1 cellular context compared by ENCODE assay signal in the genomic region with DNA sequence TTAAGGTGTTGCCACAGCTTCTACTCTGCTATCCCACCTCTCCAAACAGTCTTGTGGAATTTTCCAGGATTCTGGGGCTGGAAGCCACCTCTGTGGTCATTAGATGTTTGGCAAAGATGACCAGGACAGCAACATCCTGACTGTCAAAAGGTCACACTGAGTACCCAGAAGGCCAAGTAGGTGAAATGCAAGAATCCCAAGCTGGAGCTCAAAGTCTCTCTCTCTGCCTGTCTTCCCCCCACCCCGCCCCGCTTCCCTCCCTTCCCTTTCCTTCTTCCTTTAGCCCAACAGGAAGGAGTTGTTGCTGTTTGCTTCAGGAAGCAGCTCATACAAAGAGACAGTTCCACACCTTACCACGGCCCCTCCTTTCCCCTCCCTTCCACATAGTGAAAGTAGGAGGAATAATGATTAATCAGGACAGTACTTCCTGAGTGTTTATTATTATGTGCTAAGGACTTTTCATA.
TF ChIP-seq lines count a peak whose summit lies in the region.

No MANE protein-coding gene starts in this region.

TF ChIP-seq in HepG2, 621 proteins besides CTCF, POLR2A, EP300 and RAD21 (continued from another document and continues in another):
- TF ChIP-seq, protein P1, sequence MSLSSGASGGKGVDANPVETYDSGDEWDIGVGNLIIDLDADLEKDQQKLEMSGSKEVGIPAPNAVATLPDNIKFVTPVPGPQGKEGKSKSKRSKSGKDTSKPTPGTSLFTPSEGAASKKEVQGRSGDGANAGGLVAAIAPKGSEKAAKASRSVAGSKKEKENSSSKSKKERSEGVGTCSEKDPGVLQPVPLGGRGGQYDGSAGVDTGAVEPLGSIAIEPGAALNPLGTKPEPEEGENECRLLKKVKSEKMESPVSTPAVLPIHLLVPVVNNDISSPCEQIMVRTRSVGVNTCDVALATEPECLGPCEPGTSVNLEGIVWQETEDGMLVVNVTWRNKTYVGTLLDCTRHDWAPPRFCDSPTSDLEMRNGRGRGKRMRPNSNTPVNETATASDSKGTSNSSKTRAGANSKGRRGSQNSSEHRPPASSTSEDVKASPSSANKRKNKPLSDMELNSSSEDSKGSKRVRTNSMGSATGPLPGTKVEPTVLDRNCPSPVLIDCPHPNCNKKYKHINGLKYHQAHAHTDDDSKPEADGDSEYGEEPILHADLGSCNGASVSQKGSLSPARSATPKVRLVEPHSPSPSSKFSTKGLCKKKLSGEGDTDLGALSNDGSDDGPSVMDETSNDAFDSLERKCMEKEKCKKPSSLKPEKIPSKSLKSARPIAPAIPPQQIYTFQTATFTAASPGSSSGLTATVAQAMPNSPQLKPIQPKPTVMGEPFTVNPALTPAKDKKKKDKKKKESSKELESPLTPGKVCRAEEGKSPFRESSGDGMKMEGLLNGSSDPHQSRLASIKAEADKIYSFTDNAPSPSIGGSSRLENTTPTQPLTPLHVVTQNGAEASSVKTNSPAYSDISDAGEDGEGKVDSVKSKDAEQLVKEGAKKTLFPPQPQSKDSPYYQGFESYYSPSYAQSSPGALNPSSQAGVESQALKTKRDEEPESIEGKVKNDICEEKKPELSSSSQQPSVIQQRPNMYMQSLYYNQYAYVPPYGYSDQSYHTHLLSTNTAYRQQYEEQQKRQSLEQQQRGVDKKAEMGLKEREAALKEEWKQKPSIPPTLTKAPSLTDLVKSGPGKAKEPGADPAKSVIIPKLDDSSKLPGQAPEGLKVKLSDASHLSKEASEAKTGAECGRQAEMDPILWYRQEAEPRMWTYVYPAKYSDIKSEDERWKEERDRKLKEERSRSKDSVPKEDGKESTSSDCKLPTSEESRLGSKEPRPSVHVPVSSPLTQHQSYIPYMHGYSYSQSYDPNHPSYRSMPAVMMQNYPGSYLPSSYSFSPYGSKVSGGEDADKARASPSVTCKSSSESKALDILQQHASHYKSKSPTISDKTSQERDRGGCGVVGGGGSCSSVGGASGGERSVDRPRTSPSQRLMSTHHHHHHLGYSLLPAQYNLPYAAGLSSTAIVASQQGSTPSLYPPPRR (CRISPR knock-in tag; IDR thresholded peaks at IDR 0.05; ENCODE audit: borderline replicate concordance), result 0 out of 2 replicates have a peak, but pooled peaks have one; percentile 34
- TF ChIP-seq CEBPG (CRISPR knock-in tag; IDR thresholded peaks at IDR 0.05) (0 out of 2 replicates have a peak, but pooled peaks have one; percentile 33), ZNF598 (CRISPR knock-in tag; IDR thresholded peaks at IDR 0.05; ENCODE audit: borderline replicate concordance) (no peak), CREM (IDR thresholded peaks at IDR 0.05) (peak; percentile 77), CREM (CRISPR knock-in tag; IDR thresholded peaks at IDR 0.05) (no peak), FOXP1 (IDR thresholded peaks at IDR 0.05) (no peak), FOXP1 (CRISPR knock-in tag; IDR thresholded peaks at IDR 0.05) (peak; percentile 10; the same call in 1 of the 2 replicates), HDAC2 (CRISPR knock-in tag; IDR thresholded peaks at IDR 0.05) (peak; percentile 73), HMG20B (CRISPR knock-in tag; conservative IDR thresholded peaks at IDR 0.05) (0 out of 2 replicates have a peak, but pooled peaks have one; percentile 13), RBFOX2 (IDR thresholded peaks at IDR 0.05; ENCODE audit: low read depth, low read length) (no peak), ETV5 (CRISPR knock-in tag; IDR thresholded peaks at IDR 0.05; ENCODE audit: borderline replicate concordance) (peak; percentile 83), GATAD1 (CRISPR knock-in tag; IDR thresholded peaks at IDR 0.05) (peak; percentile 13; the same call in 1 of the 2 replicates), RXRA (CRISPR knock-in tag; IDR thresholded peaks at IDR 0.05) (peak; percentile 88; the same call in 1 of the 2 replicates), GATAD2A (CRISPR knock-in tag; IDR thresholded peaks at IDR 0.05) (peak; percentile 81), SYNCRIP (IDR thresholded peaks at IDR 0.05; ENCODE audit: insufficient read depth, low read depth, low read length) (no peak), HNRNPH1 (optimal IDR thresholded peaks at IDR 0.05; ENCODE audit: low read depth, low read length) (no peak), SOX5 (CRISPR knock-in tag; IDR thresholded peaks at IDR 0.05; ENCODE audit: borderline replicate concordance) (peak; percentile 28; the same call in 1 of the 2 replicates), KDM5B (CRISPR knock-in tag; IDR thresholded peaks at IDR 0.05; ENCODE audit: borderline replicate concordance) (no peak), NCOR1 (IDR thresholded peaks at IDR 0.05; ENCODE audit: borderline replicate concordance, low read length) (peak; percentile 41; the same call in 1 of the 2 replicates), TEAD3 (CRISPR knock-in tag; optimal IDR thresholded peaks at IDR 0.05; ENCODE audit: borderline replicate concordance) (peak; percentile 69), FOXO1 (CRISPR knock-in tag; IDR thresholded peaks at IDR 0.05) (peak; percentile 74; the same call in 1 of the 2 replicates), HNF4A (CRISPR knock-in tag; IDR thresholded peaks at IDR 0.05) (peak; percentile 83), ZNF572 (CRISPR knock-in tag; IDR thresholded peaks at IDR 0.05) (no peak), RXRB (CRISPR knock-in tag; IDR thresholded peaks at IDR 0.05; ENCODE audit: borderline replicate concordance) (peak; percentile 90), ISL2 (CRISPR knock-in tag; IDR thresholded peaks at IDR 0.05) (peak; percentile 62; the same call in 1 of the 2 replicates), CHD4 (IDR thresholded peaks at IDR 0.05; ENCODE audit: borderline replicate concordance, low read length) (no peak), ZNF615 (CRISPR knock-in tag; IDR thresholded peaks at IDR 0.05; ENCODE audit: borderline replicate concordance) (0 out of 2 replicates have a peak, but pooled peaks have one; percentile 37), THAP11 (CRISPR knock-in tag; IDR thresholded peaks at IDR 0.05) (peak; percentile 28; the same call in 1 of the 2 replicates), NFKBIZ (CRISPR knock-in tag; IDR thresholded peaks at IDR 0.05) (0 out of 2 replicates have a peak, but pooled peaks have one; percentile 53), NFE2 (CRISPR knock-in tag; IDR thresholded peaks at IDR 0.05) (no peak), FOXK1 (CRISPR knock-in tag; IDR thresholded peaks at IDR 0.05; ENCODE audit: borderline replicate concordance, low read depth) (peak; percentile 25; the same call in 1 of the 2 replicates)
- TF ChIP-seq, protein P2, sequence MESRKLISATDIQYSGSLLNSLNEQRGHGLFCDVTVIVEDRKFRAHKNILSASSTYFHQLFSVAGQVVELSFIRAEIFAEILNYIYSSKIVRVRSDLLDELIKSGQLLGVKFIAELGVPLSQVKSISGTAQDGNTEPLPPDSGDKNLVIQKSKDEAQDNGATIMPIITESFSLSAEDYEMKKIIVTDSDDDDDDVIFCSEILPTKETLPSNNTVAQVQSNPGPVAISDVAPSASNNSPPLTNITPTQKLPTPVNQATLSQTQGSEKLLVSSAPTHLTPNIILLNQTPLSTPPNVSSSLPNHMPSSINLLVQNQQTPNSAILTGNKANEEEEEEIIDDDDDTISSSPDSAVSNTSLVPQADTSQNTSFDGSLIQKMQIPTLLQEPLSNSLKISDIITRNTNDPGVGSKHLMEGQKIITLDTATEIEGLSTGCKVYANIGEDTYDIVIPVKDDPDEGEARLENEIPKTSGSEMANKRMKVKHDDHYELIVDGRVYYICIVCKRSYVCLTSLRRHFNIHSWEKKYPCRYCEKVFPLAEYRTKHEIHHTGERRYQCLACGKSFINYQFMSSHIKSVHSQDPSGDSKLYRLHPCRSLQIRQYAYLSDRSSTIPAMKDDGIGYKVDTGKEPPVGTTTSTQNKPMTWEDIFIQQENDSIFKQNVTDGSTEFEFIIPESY (CRISPR knock-in tag; IDR thresholded peaks at IDR 0.05), result no peak
- TF ChIP-seq, protein P3, sequence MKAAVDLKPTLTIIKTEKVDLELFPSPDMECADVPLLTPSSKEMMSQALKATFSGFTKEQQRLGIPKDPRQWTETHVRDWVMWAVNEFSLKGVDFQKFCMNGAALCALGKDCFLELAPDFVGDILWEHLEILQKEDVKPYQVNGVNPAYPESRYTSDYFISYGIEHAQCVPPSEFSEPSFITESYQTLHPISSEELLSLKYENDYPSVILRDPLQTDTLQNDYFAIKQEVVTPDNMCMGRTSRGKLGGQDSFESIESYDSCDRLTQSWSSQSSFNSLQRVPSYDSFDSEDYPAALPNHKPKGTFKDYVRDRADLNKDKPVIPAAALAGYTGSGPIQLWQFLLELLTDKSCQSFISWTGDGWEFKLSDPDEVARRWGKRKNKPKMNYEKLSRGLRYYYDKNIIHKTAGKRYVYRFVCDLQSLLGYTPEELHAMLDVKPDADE (CRISPR knock-in tag; IDR thresholded peaks at IDR 0.05), result no peak
- TF ChIP-seq, protein P4, sequence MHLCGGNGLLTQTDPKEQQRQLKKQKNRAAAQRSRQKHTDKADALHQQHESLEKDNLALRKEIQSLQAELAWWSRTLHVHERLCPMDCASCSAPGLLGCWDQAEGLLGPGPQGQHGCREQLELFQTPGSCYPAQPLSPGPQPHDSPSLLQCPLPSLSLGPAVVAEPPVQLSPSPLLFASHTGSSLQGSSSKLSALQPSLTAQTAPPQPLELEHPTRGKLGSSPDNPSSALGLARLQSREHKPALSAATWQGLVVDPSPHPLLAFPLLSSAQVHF (CRISPR knock-in tag; IDR thresholded peaks at IDR 0.05), result no peak
- TF ChIP-seq, protein P5, sequence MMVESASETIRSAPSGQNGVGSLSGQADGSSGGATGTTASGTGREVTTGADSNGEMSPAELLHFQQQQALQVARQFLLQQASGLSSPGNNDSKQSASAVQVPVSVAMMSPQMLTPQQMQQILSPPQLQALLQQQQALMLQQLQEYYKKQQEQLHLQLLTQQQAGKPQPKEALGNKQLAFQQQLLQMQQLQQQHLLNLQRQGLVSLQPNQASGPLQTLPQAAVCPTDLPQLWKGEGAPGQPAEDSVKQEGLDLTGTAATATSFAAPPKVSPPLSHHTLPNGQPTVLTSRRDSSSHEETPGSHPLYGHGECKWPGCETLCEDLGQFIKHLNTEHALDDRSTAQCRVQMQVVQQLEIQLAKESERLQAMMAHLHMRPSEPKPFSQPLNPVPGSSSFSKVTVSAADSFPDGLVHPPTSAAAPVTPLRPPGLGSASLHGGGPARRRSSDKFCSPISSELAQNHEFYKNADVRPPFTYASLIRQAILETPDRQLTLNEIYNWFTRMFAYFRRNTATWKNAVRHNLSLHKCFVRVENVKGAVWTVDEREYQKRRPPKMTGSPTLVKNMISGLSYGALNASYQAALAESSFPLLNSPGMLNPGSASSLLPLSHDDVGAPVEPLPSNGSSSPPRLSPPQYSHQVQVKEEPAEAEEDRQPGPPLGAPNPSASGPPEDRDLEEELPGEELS (CRISPR knock-in tag; IDR thresholded peaks at IDR 0.05), result peak; percentile 84
- TF ChIP-seq, protein P6, sequence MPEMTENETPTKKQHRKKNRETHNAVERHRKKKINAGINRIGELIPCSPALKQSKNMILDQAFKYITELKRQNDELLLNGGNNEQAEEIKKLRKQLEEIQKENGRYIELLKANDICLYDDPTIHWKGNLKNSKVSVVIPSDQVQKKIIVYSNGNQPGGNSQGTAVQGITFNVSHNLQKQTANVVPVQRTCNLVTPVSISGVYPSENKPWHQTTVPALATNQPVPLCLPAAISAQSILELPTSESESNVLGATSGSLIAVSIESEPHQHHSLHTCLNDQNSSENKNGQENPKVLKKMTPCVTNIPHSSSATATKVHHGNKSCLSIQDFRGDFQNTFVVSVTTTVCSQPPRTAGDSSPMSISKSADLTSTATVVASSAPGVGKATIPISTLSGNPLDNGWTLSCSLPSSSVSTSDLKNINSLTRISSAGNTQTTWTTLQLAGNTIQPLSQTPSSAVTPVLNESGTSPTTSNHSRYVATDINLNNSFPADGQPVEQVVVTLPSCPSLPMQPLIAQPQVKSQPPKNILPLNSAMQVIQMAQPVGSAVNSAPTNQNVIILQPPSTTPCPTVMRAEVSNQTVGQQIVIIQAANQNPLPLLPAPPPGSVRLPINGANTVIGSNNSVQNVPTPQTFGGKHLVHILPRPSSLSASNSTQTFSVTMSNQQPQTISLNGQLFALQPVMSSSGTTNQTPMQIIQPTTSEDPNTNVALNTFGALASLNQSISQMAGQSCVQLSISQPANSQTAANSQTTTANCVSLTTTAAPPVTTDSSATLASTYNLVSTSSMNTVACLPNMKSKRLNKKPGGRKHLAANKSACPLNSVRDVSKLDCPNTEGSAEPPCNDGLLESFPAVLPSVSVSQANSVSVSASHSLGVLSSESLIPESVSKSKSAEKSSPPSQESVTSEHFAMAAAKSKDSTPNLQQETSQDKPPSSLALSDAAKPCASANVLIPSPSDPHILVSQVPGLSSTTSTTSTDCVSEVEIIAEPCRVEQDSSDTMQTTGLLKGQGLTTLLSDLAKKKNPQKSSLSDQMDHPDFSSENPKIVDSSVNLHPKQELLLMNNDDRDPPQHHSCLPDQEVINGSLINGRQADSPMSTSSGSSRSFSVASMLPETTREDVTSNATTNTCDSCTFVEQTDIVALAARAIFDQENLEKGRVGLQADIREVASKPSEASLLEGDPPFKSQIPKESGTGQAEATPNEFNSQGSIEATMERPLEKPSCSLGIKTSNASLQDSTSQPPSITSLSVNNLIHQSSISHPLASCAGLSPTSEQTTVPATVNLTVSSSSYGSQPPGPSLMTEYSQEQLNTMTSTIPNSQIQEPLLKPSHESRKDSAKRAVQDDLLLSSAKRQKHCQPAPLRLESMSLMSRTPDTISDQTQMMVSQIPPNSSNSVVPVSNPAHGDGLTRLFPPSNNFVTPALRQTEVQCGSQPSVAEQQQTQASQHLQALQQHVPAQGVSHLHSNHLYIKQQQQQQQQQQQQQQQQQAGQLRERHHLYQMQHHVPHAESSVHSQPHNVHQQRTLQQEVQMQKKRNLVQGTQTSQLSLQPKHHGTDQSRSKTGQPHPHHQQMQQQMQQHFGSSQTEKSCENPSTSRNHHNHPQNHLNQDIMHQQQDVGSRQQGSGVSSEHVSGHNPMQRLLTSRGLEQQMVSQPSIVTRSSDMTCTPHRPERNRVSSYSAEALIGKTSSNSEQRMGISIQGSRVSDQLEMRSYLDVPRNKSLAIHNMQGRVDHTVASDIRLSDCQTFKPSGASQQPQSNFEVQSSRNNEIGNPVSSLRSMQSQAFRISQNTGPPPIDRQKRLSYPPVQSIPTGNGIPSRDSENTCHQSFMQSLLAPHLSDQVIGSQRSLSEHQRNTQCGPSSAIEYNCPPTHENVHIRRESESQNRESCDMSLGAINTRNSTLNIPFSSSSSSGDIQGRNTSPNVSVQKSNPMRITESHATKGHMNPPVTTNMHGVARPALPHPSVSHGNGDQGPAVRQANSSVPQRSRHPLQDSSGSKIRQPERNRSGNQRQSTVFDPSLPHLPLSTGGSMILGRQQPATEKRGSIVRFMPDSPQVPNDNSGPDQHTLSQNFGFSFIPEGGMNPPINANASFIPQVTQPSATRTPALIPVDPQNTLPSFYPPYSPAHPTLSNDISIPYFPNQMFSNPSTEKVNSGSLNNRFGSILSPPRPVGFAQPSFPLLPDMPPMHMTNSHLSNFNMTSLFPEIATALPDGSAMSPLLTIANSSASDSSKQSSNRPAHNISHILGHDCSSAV (CRISPR knock-in tag; IDR thresholded peaks at IDR 0.05; ENCODE audit: borderline replicate concordance), result no peak
- TF ChIP-seq, protein P7, sequence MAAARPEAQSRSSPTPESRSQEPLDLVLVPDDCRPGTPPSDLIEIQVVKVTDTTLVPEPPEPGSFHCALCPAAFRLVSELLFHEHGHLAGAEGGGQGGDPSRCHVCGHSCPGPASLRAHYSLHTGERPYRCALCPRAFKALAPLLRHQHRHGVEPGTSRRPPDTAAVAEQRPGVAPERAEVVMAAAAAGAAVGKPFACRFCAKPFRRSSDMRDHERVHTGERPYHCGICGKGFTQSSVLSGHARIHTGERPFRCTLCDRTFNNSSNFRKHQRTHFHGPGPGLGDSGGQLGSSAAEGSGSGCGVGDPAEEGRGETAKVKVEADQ (CRISPR knock-in tag; IDR thresholded peaks at IDR 0.05; ENCODE audit: borderline replicate concordance), result no peak
